Comparison of ENCODE assay signal across 16 cellular contexts in genomic region chr7:140704205-140704604, GRCh38. TPM values are rescaled to one million over a fixed set of nuclear protein-coding genes. Genes with fewer than 3 reads are reported as not detected.
DNase-seq lines count a peak whose midpoint lies in the region; ATAC-seq and TF ChIP-seq lines count a peak whose summit lies in the region.
"Had no signal": no experiment of that assay in that cellular context is flagged by ENCODE, and none has a peak within 500 bp of the region (broad histone marks: within the 10 kb centered on the region; RNA-seq: fewer than 3 reads in every experiment).

No MANE protein-coding gene starts in this region.

- TF ChIP-seq EP300 in esophagus muscularis mucosa (IDR thresholded peaks at IDR 0.05): no peak

- H3K4me1 ChIP-seq in CD8-positive, alpha-beta memory T cell (ENCODE audit: insufficient read depth, low read length): peaks cover 5% of the 10 kb centered on the region
- peaks cover 4 to 13% (median 6%) of the 10 kb centered on the region in 4 donors for H3K4me1 ChIP-seq in esophagus muscularis mucosa
- H3K4me1 ChIP-seq: BE2C had no signal

- TF ChIP-seq CTCF in CD4-positive, alpha-beta T cell (IDR thresholded peaks at IDR 0.05): no peak
- TF ChIP-seq CTCF in esophagus muscularis mucosa (IDR thresholded peaks at IDR 0.05) (no peak), osteocyte (IDR thresholded peaks at IDR 0.05) (no peak)

- CTCF ChIA-PET in CD4-positive, alpha-beta T cell (lab: Charles Lee): no interaction called here
- CTCF ChIA-PET in CD8-positive, alpha-beta memory T cell (lab: Charles Lee): no interaction called here

- no peak for DNase-seq in CD4-positive, alpha-beta T cell
- no peak for DNase-seq in CD8-positive, alpha-beta memory T cell
- DNase-seq in esophagus muscularis mucosa (ENCODE audit: extremely low spot score) (peak; percentile 60), osteocyte (ENCODE audit: extremely low spot score, unreplicated experiment) (peak; percentile 21), NCI-H345 treated with DMSO at 0.1 percent for 48 hours (lab: John Stamatoyannopoulos, UW; ENCODE audit: unreplicated experiment) (no peak)
- DNase-seq: ACHN; BE2C; C1 segment of cervical spinal cord; Calu3; CD4-positive, CD25-positive, alpha-beta regulatory T cell; DMS79 treated with DMSO at 0.1 percent for 48 hours; GF-D8; H9 had no signal

- peaks cover 8% of the 10 kb centered on the region for H3K36me3 ChIP-seq in CD8-positive, alpha-beta memory T cell (ENCODE audit: insufficient read depth, low read length)
- H3K36me3 ChIP-seq in esophagus muscularis mucosa: peaks cover 11 to 48% (median 44%) of the 10 kb centered on the region in 4 donors

- no peaks in the 10 kb centered on the region for H3K9me3 Mint-ChIP-seq in CD4-positive, alpha-beta T cell
- H3K9me3 Mint-ChIP-seq in CD8-positive, alpha-beta memory T cell: no peaks in the 10 kb centered on the region
- H3K9me3 Mint-ChIP-seq in osteocyte (ENCODE audit: unreplicated experiment): no peaks in the 10 kb centered on the region
- H3K9me3 Mint-ChIP-seq: CD4-positive, CD25-positive, alpha-beta regulatory T cell; H9; IgD-negative memory B cell had no signal

- no peaks in the 10 kb centered on the region for H3K9me3 ChIP-seq in CD4-positive, alpha-beta T cell (ENCODE audit: control insufficient read depth, low read length)
- no peaks in the 10 kb centered on the region for H3K9me3 ChIP-seq in CD8-positive, alpha-beta memory T cell (ENCODE audit: low read length)
- H3K9me3 ChIP-seq in esophagus muscularis mucosa: no peaks in the 10 kb centered on the region
- H3K9me3 ChIP-seq: BE2C had no signal

- H3K27ac ChIP-seq in CD4-positive, alpha-beta T cell (ENCODE audit: low read depth, low read length): no peak overlapping the region
- H3K27ac ChIP-seq in CD8-positive, alpha-beta memory T cell (ENCODE audit: low read depth, low read length): no peak overlapping the region
- no peak overlapping the region for H3K27ac ChIP-seq in esophagus muscularis mucosa (replicated peaks in 1 of 4)

- WGBS in esophagus muscularis mucosa: 94% methylated on average over 2 of the region's 2 CpGs

- no peak overlapping the region for H3K4me3 Mint-ChIP-seq in CD4-positive, alpha-beta T cell
- H3K4me3 Mint-ChIP-seq in CD8-positive, alpha-beta memory T cell: no peak overlapping the region
- H3K4me3 Mint-ChIP-seq in osteocyte (ENCODE audit: unreplicated experiment): no peak overlapping the region
- H3K4me3 Mint-ChIP-seq: CD4-positive, CD25-positive, alpha-beta regulatory T cell; H9; IgD-negative memory B cell had no signal

- POLR2A ChIA-PET in CD4-positive, alpha-beta T cell (lab: Charles Lee): no interaction called here
- POLR2A ChIA-PET in CD8-positive, alpha-beta memory T cell (lab: Charles Lee): no interaction called here

- no peaks in the 10 kb centered on the region for H3K27me3 ChIP-seq in CD4-positive, alpha-beta T cell (ENCODE audit: control insufficient read depth, insufficient read depth, low read length)
- H3K27me3 ChIP-seq in CD8-positive, alpha-beta memory T cell (ENCODE audit: insufficient read depth, low read length, poor library complexity, severe bottlenecking): no peaks in the 10 kb centered on the region
- H3K27me3 ChIP-seq in esophagus muscularis mucosa: no peaks in the 10 kb centered on the region
- H3K27me3 ChIP-seq: BE2C had no signal

- intact Hi-C loops in CD4-positive, alpha-beta T cell (cut with DNase I, micrococcal nuclease): no loop called here
- intact Hi-C loops in esophagus muscularis mucosa (cut with DNase I): no loop called here

- H3K4me3 ChIP-seq in CD8-positive, alpha-beta memory T cell (ENCODE audit: low read length): no peak overlapping the region
- no peak overlapping the region for H3K4me3 ChIP-seq in esophagus muscularis mucosa

- H3K27ac Mint-ChIP-seq in CD4-positive, alpha-beta T cell: peak overlapping the region; percentile 1
- H3K27ac Mint-ChIP-seq in CD8-positive, alpha-beta memory T cell: peak overlapping the region in 7 of 8 donors; percentile 6 to 71 (median 38)
- no peak overlapping the region for H3K27ac Mint-ChIP-seq in osteocyte (ENCODE audit: unreplicated experiment)
- H3K27ac Mint-ChIP-seq: CD4-positive, CD25-positive, alpha-beta regulatory T cell had no signal

- H3K36me3 Mint-ChIP-seq in CD4-positive, alpha-beta T cell (ENCODE audit: low read depth): peaks cover 45% of the 10 kb centered on the region
- peaks cover 6 to 41% (median 17%) of the 10 kb centered on the region in 3 donors for H3K36me3 Mint-ChIP-seq in CD8-positive, alpha-beta memory T cell
- peaks cover 33% of the 10 kb centered on the region for H3K36me3 Mint-ChIP-seq in osteocyte (ENCODE audit: unreplicated experiment)

- no peak for TF ChIP-seq POLR2A in esophagus muscularis mucosa (IDR thresholded peaks at IDR 0.05; ENCODE audit: low read depth)

- H3K4me1 Mint-ChIP-seq in CD4-positive, alpha-beta T cell (ENCODE audit: low read depth): peaks cover 7% of the 10 kb centered on the region
- H3K4me1 Mint-ChIP-seq in CD8-positive, alpha-beta memory T cell: peaks cover 14 to 26% (median 25%) of the 10 kb centered on the region in 3 donors
- peaks cover 3% of the 10 kb centered on the region for H3K4me1 Mint-ChIP-seq in osteocyte (ENCODE audit: unreplicated experiment)
- H3K4me1 Mint-ChIP-seq: H9 had no signal

- no peaks in the 10 kb centered on the region for H3K27me3 Mint-ChIP-seq in CD4-positive, alpha-beta T cell
- no peaks in the 10 kb centered on the region for H3K27me3 Mint-ChIP-seq in CD8-positive, alpha-beta memory T cell
- H3K27me3 Mint-ChIP-seq in osteocyte (ENCODE audit: unreplicated experiment): no peaks in the 10 kb centered on the region
- H3K27me3 Mint-ChIP-seq: CD4-positive, CD25-positive, alpha-beta regulatory T cell; IgD-negative memory B cell had no signal

- no peak for ATAC-seq in CD4-positive, alpha-beta T cell (ENCODE audit: poor library complexity)
- ATAC-seq in GM18517 (IDR thresholded peaks at IDR 0.05; ENCODE audit: unreplicated experiment): no peak
- ATAC-seq: HepG2 had no signal

RNA-seq across cellular contexts. Expression of gene NDUFB2, which starts 7.7 kb away (rescaled TPM):
- total RNA-seq in CD4-positive, alpha-beta T cell: 10 to 100 TPM; 73.7 to 84.4 TPM
- total RNA-seq in CD8-positive, alpha-beta memory T cell: 100 to 1,000 TPM; 209 to 231 TPM
- polyA plus RNA-seq in CD8-positive, alpha-beta memory T cell: 464 TPM
- total RNA-seq in esophagus muscularis mucosa (100 to 1,000 TPM; 235 to 279 (median 262) TPM), osteocyte (177 and 184 TPM in 2 replicates)

RNA-seq across cellular contexts. Expression of gene ADCK2, which starts 31.5 kb away (rescaled TPM):
- 10 to 100 TPM; 14.8 to 15.7 TPM for total RNA-seq in CD4-positive, alpha-beta T cell
- 10 to 100 TPM; 34.2 to 34.5 TPM for total RNA-seq in CD8-positive, alpha-beta memory T cell
- 32.5 TPM for polyA plus RNA-seq in CD8-positive, alpha-beta memory T cell
- total RNA-seq in esophagus muscularis mucosa (10 to 100 TPM; 19.2 to 43.5 (median 26.8) TPM), osteocyte (25.7 and 26.1 TPM in 2 replicates)

Comparison
In these comparisons a context has a peak if more than half of its experiments do, and no peak if none do; other contexts are left out.
1. DNase-seq: peak in esophagus muscularis mucosa (single experiment) and osteocyte (single experiment); none in CD4-positive, alpha-beta T cell (0 of 10), CD8-positive, alpha-beta memory T cell (0 of 5) and NCI-H345 treated with DMSO at 0.1 percent for 48 hours (single experiment).